8 cellular contexts compared by ENCODE assay signal in genomic region chr20:63956664-63957003, GRCh38. TPM values are rescaled to one million over a fixed set of nuclear protein-coding genes. Genes with fewer than 3 reads are reported as not detected.
DNase-seq lines count a peak whose midpoint lies in the region; ATAC-seq and TF ChIP-seq lines count a peak whose summit lies in the region.

No MANE protein-coding gene starts in this region.

- peak overlapping the region; percentile 92 for H3K4me2 ChIP-seq in OCI-LY3 (ENCODE audit: low read length)

- intact Hi-C loops in esophagus muscularis mucosa (cut with DNase I) = no loop called here

- no peaks in the 10 kb centered on the region for H3K36me3 Mint-ChIP-seq in activated naive CD4-positive, alpha-beta T cell treated with anti-CD3 and anti-CD28 coated beads, Interleukin-2, amount 50 U/mL, for 24 hours

- 0% methylated on average over 15 of the region's 15 CpGs for WGBS in esophagus muscularis mucosa

- H3K79me2 ChIP-seq in OCI-LY3 (ENCODE audit: low read length) = peaks cover 40% of the 10 kb centered on the region

- no peak for ATAC-seq in GM21825 (IDR thresholded peaks at IDR 0.05; ENCODE audit: unreplicated experiment)
- no peak for ATAC-seq in GM19452 (IDR thresholded peaks at IDR 0.05; ENCODE audit: unreplicated experiment)

- no peak overlapping the region for H2AFZ ChIP-seq in OCI-LY3 (ENCODE audit: low read depth, low read length)

- no peak for TF ChIP-seq EP300 in esophagus muscularis mucosa (IDR thresholded peaks at IDR 0.05)

- H3K27me3 ChIP-seq in OCI-LY3 (ENCODE audit: low read depth, low read length) (no peaks in the 10 kb centered on the region), esophagus muscularis mucosa (no peaks in the 10 kb centered on the region)

- H3K4me1 ChIP-seq in OCI-LY3 (ENCODE audit: low read length) = peaks cover 17% of the 10 kb centered on the region
- peaks cover 52 to 58% (median 57%) of the 10 kb centered on the region in 4 donors for H3K4me1 ChIP-seq in esophagus muscularis mucosa

- H3K27ac ChIP-seq in OCI-LY3 (ENCODE audit: low read length) = peak overlapping the region; percentile 63
- H3K27ac ChIP-seq in esophagus muscularis mucosa (replicated peaks in 1 of 4) = peak overlapping the region; percentile 61 to 94 (median 71)

- peak overlapping the region; percentile 86 for H3K4me3 Mint-ChIP-seq in activated naive CD4-positive, alpha-beta T cell treated with anti-CD3 and anti-CD28 coated beads, Interleukin-2, amount 50 U/mL, for 24 hours

- H3K27ac Mint-ChIP-seq in activated naive CD4-positive, alpha-beta T cell treated with anti-CD3 and anti-CD28 coated beads, Interleukin-2, amount 50 U/mL, for 24 hours = peak overlapping the region; percentile 89

- TF ChIP-seq POLR2A in esophagus muscularis mucosa (IDR thresholded peaks at IDR 0.05; ENCODE audit: low read depth) = no peak

- no peak for DNase-seq in activated naive CD4-positive, alpha-beta T cell treated with anti-CD3 and anti-CD28 coated beads, Interleukin-2, amount 50 U/mL, for 16 hours
- DNase-seq in esophagus muscularis mucosa (ENCODE audit: extremely low spot score) (no peak), retinal pigment epithelial cell (ENCODE audit: low read depth) (no peak), iPS-NIHi7 (ENCODE audit: extremely low spot score) (no peak)

- H3K9ac ChIP-seq in OCI-LY3 (ENCODE audit: low read length) = peak overlapping the region; percentile 60

- H3K9me3 ChIP-seq in OCI-LY3 (ENCODE audit: insufficient read depth, low read length) = no peaks in the 10 kb centered on the region
- no peaks in the 10 kb centered on the region for H3K9me3 ChIP-seq in esophagus muscularis mucosa

- H4K20me1 ChIP-seq in OCI-LY3 (ENCODE audit: insufficient read depth, low read length) = peaks cover 26% of the 10 kb centered on the region

- no peaks in the 10 kb centered on the region for H3K27me3 Mint-ChIP-seq in activated naive CD4-positive, alpha-beta T cell treated with anti-CD3 and anti-CD28 coated beads, Interleukin-2, amount 50 U/mL, for 24 hours

- H3K4me1 Mint-ChIP-seq in activated naive CD4-positive, alpha-beta T cell treated with anti-CD3 and anti-CD28 coated beads, Interleukin-2, amount 50 U/mL, for 24 hours = peaks cover 32% of the 10 kb centered on the region

- peaks cover 10% of the 10 kb centered on the region for H3K36me3 ChIP-seq in OCI-LY3 (replicated peaks; ENCODE audit: low read depth, low read length)
- peaks cover 5 to 33% (median 31%) of the 10 kb centered on the region in 4 donors for H3K36me3 ChIP-seq in esophagus muscularis mucosa

- H3K9me3 Mint-ChIP-seq in activated naive CD4-positive, alpha-beta T cell treated with anti-CD3 and anti-CD28 coated beads, Interleukin-2, amount 50 U/mL, for 24 hours = no peaks in the 10 kb centered on the region

- TF ChIP-seq CTCF in OCI-LY3 (IDR thresholded peaks at IDR 0.05; ENCODE audit: low read depth, low read length) (no peak), esophagus muscularis mucosa (IDR thresholded peaks at IDR 0.05) (no peak), retinal pigment epithelial cell (conservative IDR thresholded peaks at IDR 0.05; ENCODE audit: low read depth, low read length) (no peak)

- peak overlapping the region; percentile 80 for H3K4me3 ChIP-seq in OCI-LY3 (ENCODE audit: low read length)
- peak overlapping the region; percentile 93 to 100 (median 94) for H3K4me3 ChIP-seq in esophagus muscularis mucosa
- peak overlapping the region; percentile 58 for H3K4me3 ChIP-seq in retinal pigment epithelial cell (ENCODE audit: low read length)

RNA-seq across cellular contexts. Expression of gene UCKL1, which starts 0.4 kb away (rescaled TPM):
- total RNA-seq in esophagus muscularis mucosa = 10 to 100 TPM; 16.6 to 31.0 (median 24.1) TPM

RNA-seq across cellular contexts. Expression of gene ZNF512B, which starts 13.1 kb away (rescaled TPM):
- total RNA-seq in esophagus muscularis mucosa = 10 to 100 TPM in 2 of 4 donors, 1 to 10 TPM in 2; 7.1 to 17.7 (median 12.1) TPM

RNA-seq across cellular contexts. Expression of gene SAMD10, which starts 22.8 kb away (rescaled TPM):
- total RNA-seq in esophagus muscularis mucosa = 10 to 100 TPM in 1 of 4 donors, 1 to 10 TPM in 3; 2.1 to 11.7 (median 4.4) TPM

RNA-seq across cellular contexts. Expression of gene PRPF6, which starts 24.3 kb away (rescaled TPM):
- total RNA-seq in esophagus muscularis mucosa = 10 to 100 TPM; 46.1 to 64.9 (median 58.7) TPM
